8 cellular contexts compared by ENCODE assay signal in the genomic region with DNA sequence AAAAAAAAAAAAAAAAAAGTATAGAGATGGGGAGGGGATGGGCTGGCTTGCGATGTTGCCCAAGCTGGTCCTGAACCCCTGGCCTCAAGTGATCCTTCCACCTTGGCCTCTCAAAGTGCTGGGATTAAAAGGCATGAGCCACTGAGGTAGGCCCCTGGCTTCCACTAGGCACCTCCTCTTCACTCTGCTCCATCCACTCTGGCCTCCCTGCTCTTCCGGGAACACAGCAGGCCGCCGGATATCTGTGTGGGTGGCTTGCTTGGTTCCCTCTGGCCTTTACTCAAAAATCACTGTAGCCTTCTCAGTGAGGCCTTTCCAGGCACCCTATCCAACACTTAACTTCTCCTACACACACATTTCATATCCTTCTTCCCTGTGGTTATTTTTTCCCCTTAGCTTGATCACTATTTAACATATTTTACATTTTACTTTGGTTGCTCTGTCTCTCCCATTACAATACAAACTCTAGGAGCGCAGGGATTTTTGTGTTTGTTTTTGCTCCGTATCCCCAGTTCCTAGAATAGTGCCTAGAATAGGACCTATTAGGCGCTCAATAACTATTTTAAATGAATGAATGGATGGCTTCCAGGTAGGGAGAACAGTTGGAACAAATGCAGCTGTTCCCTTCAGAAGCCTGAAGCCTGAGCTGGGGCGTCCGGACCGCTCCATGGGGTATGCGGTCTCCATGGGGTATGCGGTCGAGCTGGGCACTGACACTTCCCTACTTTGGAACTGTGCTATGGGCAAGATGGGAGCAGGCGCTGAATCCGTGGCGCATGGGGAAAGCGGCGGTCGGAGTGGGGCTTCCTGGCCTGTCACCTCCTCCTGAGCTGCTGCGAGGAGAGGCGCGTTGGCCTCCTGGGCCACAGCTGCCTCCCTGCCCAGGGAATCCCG. TPM values are rescaled to one million over a fixed set of nuclear protein-coding genes. Genes with fewer than 3 reads are reported as not detected.
DNase-seq lines count a peak whose midpoint lies in the region; ATAC-seq and TF ChIP-seq lines count a peak whose summit lies in the region.

No MANE protein-coding gene starts in this region.

- H3K36me3 Mint-ChIP-seq in endodermal cell (ENCODE audit: low read depth) (no peaks in the 10 kb centered on the region), natural killer cell (no peaks in the 10 kb centered on the region)

- no peaks in the 10 kb centered on the region for H3F3A ChIP-seq in PC-3 (ENCODE audit: low read length, unreplicated experiment)

- H3K4me1 Mint-ChIP-seq in endodermal cell (peaks cover 35% of the 10 kb centered on the region), natural killer cell (peaks cover 14 to 21% of the 10 kb centered on the region in 2 donors)

- no peaks in the 10 kb centered on the region for H3K9me2 ChIP-seq in PC-3 (replicated peaks; ENCODE audit: low read length)

- DNase-seq in NCI-H510A treated with DMSO at 0.1 percent for 48 hours (lab: John Stamatoyannopoulos, UW) (peak; percentile 16), NCI-H510A (lab: John Stamatoyannopoulos, UW) (no peak), PC-3 (no peak), endodermal cell (no peak), natural killer cell (no peak)

- H3K4me2 ChIP-seq in PC-3 (ENCODE audit: low read length), result peak overlapping the region; percentile 96

- H3K4me1 ChIP-seq in PC-3 (ENCODE audit: insufficient read depth, low read length) (peaks cover 34% of the 10 kb centered on the region), endodermal cell (ENCODE audit: control insufficient read depth, insufficient read depth, low read length) (peaks cover 19% of the 10 kb centered on the region)

- H3K27ac ChIP-seq in PC-3 (ENCODE audit: low read length) (peak overlapping the region; percentile 52), endodermal cell (ENCODE audit: low read depth, low read length) (peak overlapping the region; percentile 54)

- no peak for TF ChIP-seq CTCF in PC-3 (conservative IDR thresholded peaks at IDR 0.05; ENCODE audit: low read depth, low read length)
- TF ChIP-seq CTCF in endodermal cell (conservative IDR thresholded peaks at IDR 0.05), result no peak
- TF ChIP-seq CTCF in natural killer cell (IDR thresholded peaks at IDR 0.05), result no peak

- H3K27me3 Mint-ChIP-seq in endodermal cell (ENCODE audit: insufficient read depth), result peaks cover 12% of the 10 kb centered on the region
- H3K27me3 Mint-ChIP-seq in natural killer cell (ENCODE audit: low read depth in 2 of 2), result no peaks in the 10 kb centered on the region

- H3K36me3 ChIP-seq in PC-3 (ENCODE audit: low read depth, low read length) (no peaks in the 10 kb centered on the region), endodermal cell (ENCODE audit: control insufficient read depth, insufficient read depth, low read length) (no peaks in the 10 kb centered on the region)

- CTCF ChIA-PET in PC-3 (lab: Charles Lee), result interaction anchor here (0.6 to 1.1 kb wide), 5 partner anchors 13 to 439 kb away, joined by 3 to 9 read pairs (median 3); no protein-coding TSS in a partner anchor

- H3K9me3 ChIP-seq in PC-3 (ENCODE audit: low read length) (no peaks in the 10 kb centered on the region), endodermal cell (ENCODE audit: control insufficient read depth, low read length) (no peaks in the 10 kb centered on the region)

- peak overlapping the region; percentile 67 for H3K4me3 Mint-ChIP-seq in endodermal cell
- H3K4me3 Mint-ChIP-seq in natural killer cell, result peak overlapping the region; percentile 98

- 28 to 29% methylated on average over 18 to 23 of the region's 23 CpGs for WGBS in endodermal cell (ENCODE audit: insufficient coverage in 1 of 2, insufficient read length in 1 of 2), 2 experiments

- no peaks in the 10 kb centered on the region for H3K79me2 ChIP-seq in PC-3 (ENCODE audit: low read length)

- no peaks in the 10 kb centered on the region for H4K20me1 ChIP-seq in PC-3 (ENCODE audit: low read length)

- intact Hi-C loops in PC-3 (cut with micrococcal nuclease), result loop anchor here (1.0 to 2.0 kb wide), 2 partner anchors 12 to 44 kb away; no protein-coding TSS in a partner anchor
- intact Hi-C loops in natural killer cell (cut with micrococcal nuclease), result no loop called here

- peak overlapping the region; percentile 98 for H2AFZ ChIP-seq in PC-3 (ENCODE audit: low read length)

- ATAC-seq in PC-3 (no peak; the same call in 1 of the 2 replicates), natural killer cell (peak in 1 of 3 donors; percentile 12), GM19467 (IDR thresholded peaks at IDR 0.05; ENCODE audit: unreplicated experiment) (no peak), HG03442 (IDR thresholded peaks at IDR 0.05; ENCODE audit: unreplicated experiment) (no peak), GM18909 (IDR thresholded peaks at IDR 0.05; ENCODE audit: poor library complexity, unreplicated experiment) (no peak)

- H3K4me3 ChIP-seq in PC-3 (ENCODE audit: low read length), result peak overlapping the region; percentile 79
- peak overlapping the region; percentile 86 for H3K4me3 ChIP-seq in endodermal cell (ENCODE audit: low read length)

- H3K27me3 ChIP-seq in PC-3 (ENCODE audit: low read length) (no peaks in the 10 kb centered on the region), endodermal cell (ENCODE audit: control insufficient read depth, insufficient read depth, low read length, poor library complexity, severe bottlenecking) (no peaks in the 10 kb centered on the region)

- BruUV-seq in PC-3 (replicated peaks; lab: Mats Ljungman, UMichigan), result no TSS peak

- POLR2A ChIA-PET in PC-3 (lab: Charles Lee; ENCODE audit: unreplicated experiment), result interaction anchor here (0.6 to 0.7 kb wide), 2 partner anchors 47 to 662 kb away, joined by 5 to 6 read pairs; a partner anchor contains a TSS

- H3K27ac Mint-ChIP-seq in endodermal cell (peak overlapping the region; percentile 72), natural killer cell (peak overlapping the region; percentile 96 to 98)

- H3K9me3 Mint-ChIP-seq in endodermal cell (peaks cover 2% of the 10 kb centered on the region), natural killer cell (no peaks in the 10 kb centered on the region)

- peak overlapping the region; percentile 52 for H3K9ac ChIP-seq in PC-3 (ENCODE audit: low read length)
- H3K9ac ChIP-seq in endodermal cell (ENCODE audit: extremely low read depth, low read length, poor library complexity, severe bottlenecking), result peak overlapping the region; percentile 32

RNA-seq across cellular contexts. Expression of a gene that starts 46.7 kb away (rescaled TPM):
- 196 and 273 TPM in 2 replicates for total RNA-seq in PC-3 (2014; rRNA removed)
- 100 to 1,000 TPM; 733 to 829 TPM for total RNA-seq in endodermal cell
- 1,298 TPM for polyA plus RNA-seq in endodermal cell (2013, experiment 1 of 2)
- 1,242 TPM for polyA plus RNA-seq in endodermal cell (2013, experiment 2 of 2)
- 100 to 1,000 TPM; 490 to 616 (median 522) TPM for total RNA-seq in natural killer cell
